1 cellular context compared by ENCODE assay signal in the genomic region with DNA sequence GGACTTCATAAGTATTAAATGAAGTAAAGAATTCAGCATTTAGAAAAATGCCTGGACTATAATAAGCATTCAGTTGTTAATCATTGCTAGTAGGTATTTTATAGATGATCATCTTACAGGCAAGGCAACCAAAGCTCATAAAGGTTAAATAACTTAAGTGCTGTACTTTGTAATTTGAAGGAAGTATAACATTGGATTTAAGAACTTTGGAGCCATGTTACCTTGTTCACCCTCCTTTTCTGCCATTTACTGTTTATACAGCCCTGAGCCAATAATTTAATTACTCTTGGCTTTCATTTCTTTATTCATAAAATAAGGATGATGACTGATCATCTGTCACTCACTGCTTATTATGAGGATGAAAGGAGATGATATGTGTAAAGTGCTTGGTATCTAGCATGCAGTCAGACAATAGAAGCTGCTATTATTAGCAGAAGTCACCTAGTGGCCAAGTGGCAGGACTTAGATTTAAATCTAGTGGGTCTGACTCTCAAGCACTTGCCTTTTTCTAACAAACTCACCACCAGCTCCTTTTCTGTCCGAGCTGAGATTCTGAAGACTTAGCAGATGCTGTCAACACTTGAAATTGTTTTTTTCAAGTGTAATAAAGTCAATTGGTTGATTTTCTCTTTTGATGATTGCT.
TF ChIP-seq lines count a peak whose summit lies in the region.

No MANE protein-coding gene starts in this region.

TF ChIP-seq in HCT116, 20 proteins besides CTCF, POLR2A, EP300 and RAD21 (continued from another document):
- TF ChIP-seq, protein P1, sequence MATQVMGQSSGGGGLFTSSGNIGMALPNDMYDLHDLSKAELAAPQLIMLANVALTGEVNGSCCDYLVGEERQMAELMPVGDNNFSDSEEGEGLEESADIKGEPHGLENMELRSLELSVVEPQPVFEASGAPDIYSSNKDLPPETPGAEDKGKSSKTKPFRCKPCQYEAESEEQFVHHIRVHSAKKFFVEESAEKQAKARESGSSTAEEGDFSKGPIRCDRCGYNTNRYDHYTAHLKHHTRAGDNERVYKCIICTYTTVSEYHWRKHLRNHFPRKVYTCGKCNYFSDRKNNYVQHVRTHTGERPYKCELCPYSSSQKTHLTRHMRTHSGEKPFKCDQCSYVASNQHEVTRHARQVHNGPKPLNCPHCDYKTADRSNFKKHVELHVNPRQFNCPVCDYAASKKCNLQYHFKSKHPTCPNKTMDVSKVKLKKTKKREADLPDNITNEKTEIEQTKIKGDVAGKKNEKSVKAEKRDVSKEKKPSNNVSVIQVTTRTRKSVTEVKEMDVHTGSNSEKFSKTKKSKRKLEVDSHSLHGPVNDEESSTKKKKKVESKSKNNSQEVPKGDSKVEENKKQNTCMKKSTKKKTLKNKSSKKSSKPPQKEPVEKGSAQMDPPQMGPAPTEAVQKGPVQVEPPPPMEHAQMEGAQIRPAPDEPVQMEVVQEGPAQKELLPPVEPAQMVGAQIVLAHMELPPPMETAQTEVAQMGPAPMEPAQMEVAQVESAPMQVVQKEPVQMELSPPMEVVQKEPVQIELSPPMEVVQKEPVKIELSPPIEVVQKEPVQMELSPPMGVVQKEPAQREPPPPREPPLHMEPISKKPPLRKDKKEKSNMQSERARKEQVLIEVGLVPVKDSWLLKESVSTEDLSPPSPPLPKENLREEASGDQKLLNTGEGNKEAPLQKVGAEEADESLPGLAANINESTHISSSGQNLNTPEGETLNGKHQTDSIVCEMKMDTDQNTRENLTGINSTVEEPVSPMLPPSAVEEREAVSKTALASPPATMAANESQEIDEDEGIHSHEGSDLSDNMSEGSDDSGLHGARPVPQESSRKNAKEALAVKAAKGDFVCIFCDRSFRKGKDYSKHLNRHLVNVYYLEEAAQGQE (IDR thresholded peaks at IDR 0.05; ENCODE audit: low read depth), result no peak
- TF ChIP-seq ELF1 (IDR thresholded peaks at IDR 0.05; ENCODE audit: borderline replicate concordance, low read depth) (no peak), CBX3 (IDR thresholded peaks at IDR 0.05; ENCODE audit: low read depth) (no peak), EZH2 (IDR thresholded peaks at IDR 0.05) (no peak), SIN3A (IDR thresholded peaks at IDR 0.05; ENCODE audit: low read depth) (no peak), YY1 (IDR thresholded peaks at IDR 0.05; ENCODE audit: extremely low read depth, insufficient replicate concordance, low read depth, low read length) (no peak), EGR1 (IDR thresholded peaks at IDR 0.05; ENCODE audit: low read depth) (no peak), SRF (IDR thresholded peaks at IDR 0.05; ENCODE audit: low read depth) (no peak)
- TF ChIP-seq, protein P2, sequence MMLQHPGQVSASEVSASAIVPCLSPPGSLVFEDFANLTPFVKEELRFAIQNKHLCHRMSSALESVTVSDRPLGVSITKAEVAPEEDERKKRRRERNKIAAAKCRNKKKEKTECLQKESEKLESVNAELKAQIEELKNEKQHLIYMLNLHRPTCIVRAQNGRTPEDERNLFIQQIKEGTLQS (IDR thresholded peaks at IDR 0.05), result no peak
- TF ChIP-seq, protein P3, sequence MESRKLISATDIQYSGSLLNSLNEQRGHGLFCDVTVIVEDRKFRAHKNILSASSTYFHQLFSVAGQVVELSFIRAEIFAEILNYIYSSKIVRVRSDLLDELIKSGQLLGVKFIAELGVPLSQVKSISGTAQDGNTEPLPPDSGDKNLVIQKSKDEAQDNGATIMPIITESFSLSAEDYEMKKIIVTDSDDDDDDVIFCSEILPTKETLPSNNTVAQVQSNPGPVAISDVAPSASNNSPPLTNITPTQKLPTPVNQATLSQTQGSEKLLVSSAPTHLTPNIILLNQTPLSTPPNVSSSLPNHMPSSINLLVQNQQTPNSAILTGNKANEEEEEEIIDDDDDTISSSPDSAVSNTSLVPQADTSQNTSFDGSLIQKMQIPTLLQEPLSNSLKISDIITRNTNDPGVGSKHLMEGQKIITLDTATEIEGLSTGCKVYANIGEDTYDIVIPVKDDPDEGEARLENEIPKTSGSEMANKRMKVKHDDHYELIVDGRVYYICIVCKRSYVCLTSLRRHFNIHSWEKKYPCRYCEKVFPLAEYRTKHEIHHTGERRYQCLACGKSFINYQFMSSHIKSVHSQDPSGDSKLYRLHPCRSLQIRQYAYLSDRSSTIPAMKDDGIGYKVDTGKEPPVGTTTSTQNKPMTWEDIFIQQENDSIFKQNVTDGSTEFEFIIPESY (IDR thresholded peaks at IDR 0.05; ENCODE audit: extremely low read depth, insufficient replicate concordance, low read length), result no peak
